ENCODE assay signal across 42 cellular contexts in the genomic region with DNA sequence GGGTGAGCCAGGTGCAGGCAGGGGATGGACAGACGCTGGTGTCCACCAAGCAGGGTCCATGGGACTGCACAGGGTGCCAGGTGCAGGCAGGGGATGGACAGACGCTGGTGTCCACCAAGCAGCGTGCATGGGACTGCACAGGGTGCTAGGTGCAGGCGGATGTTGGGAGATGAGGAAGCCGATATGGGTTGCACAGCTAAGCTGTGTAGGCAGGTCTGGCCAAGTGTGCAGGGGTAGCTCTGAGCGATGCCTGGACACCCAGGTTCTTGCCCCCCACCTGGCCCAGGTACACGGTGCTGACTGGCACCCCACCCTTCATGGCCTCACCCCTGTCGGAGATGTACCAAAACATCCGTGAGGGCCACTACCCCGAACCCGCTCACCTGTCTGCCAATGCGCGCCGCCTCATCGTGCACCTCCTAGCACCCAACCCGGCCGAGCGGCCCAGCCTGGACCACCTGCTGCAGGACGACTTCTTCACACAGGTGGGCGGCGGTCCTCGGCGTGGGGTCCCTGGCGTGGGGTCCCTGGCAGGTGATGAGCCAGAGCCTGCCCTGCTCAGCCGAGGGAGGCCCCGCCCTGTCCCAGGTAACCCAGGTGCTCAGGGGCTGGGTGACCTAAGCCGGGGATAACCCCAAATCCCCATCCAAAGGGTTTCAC. TPM values are rescaled to one million over a fixed set of nuclear protein-coding genes. Genes with fewer than 3 reads are reported as not detected.
"Had no signal": no experiment of that assay in that cellular context is flagged by ENCODE, and none has a peak within 500 bp of the region (broad histone marks: within the 10 kb centered on the region; RNA-seq: fewer than 3 reads in every experiment).

No MANE protein-coding gene starts in this region.

- H3K9me3 Mint-ChIP-seq: activated B cell treated with CpG ODN at 0.5 μM for 24 hours; activated CD4-positive, alpha-beta memory T cell treated with anti-CD3 and anti-CD28 coated beads for 36 hours; activated naive CD4-positive, alpha-beta T cell treated with anti-CD3 and anti-CD28 coated beads for 36 hours; activated naive CD8-positive, alpha-beta T cell treated with anti-CD3 and anti-CD28 coated beads for 36 hours; activated T-cell treated with anti-CD3 and anti-CD28 coated beads, Interleukin-2, amount 50 U/mL, for 4 hours; activated T-helper 1 cell treated with anti-CD3 and anti-CD28 coated beads, Interleukin-12 subunit alpha, Interleukin-12 subunit beta, Interleukin-2, Interleukin-4 antibody, amounts not matched to agents 30 ng/mL and 10 ng/mL and 1 ng/mL, durations not matched to agents 14 hours and 24 hours and 36 hours had no signal

- ATAC-seq: activated T-cell treated with anti-CD3 and anti-CD28 coated beads, Interleukin-2, amount 50 U/mL, for 4 hours; PC-3; Right ventricle myocardium inferior; SK-N-SH treated with all-trans-retinoic acid at 6 μM for 48 hours had no signal

- H3K36me3 ChIP-seq: cardiac muscle cell, MG63 had no signal

- DNase-seq: activated B cell treated with CpG ODN at 0.5 μM for 24 hours; activated CD4-positive, alpha-beta memory T cell treated with anti-CD3 and anti-CD28 coated beads for 36 hours; activated CD4-positive, alpha-beta T cell treated with anti-CD3 and anti-CD28 coated beads for 4 hours; activated CD4-positive, alpha-beta T cell treated with anti-CD3 and anti-CD28 coated beads, Interleukin-2, amount 50 U/mL, for 1 hour; activated CD4-positive, CD25-positive, alpha-beta regulatory T cell treated with anti-CD3 and anti-CD28 coated beads, Interleukin-2, amount 50 U/mL, for 72 hours; activated CD8-positive, alpha-beta memory T cell treated with anti-CD3 and anti-CD28 coated beads, Interleukin-2, amount 50 U/mL, for 4 hours; activated gamma-delta T cell treated with Interleukin-2 at 50 U/mL for 16 hours; activated naive CD4-positive, alpha-beta T cell treated with anti-CD3 and anti-CD28 coated beads for 36 hours; activated naive CD8-positive, alpha-beta T cell treated with anti-CD3 and anti-CD28 coated beads for 36 hours; activated T-cell treated with anti-CD3 and anti-CD28 coated beads for 4 hours; activated T-cell treated with anti-CD3 and anti-CD28 coated beads, Interleukin-2, amount 50 U/mL, for 4 hours; amniotic stem cell; Kasumi-1; KBM-7; MG63; MV-4-11; NCI-H1092; NCI-H1417; NCI-H146; NCI-H187; NCI-H2029 treated with DMSO at 0.1 percent for 48 hours; NCI-H2107; NCI-H2171; NCI-H510A; NCI-H526; NCI-H748 treated with DMSO at 0.1 percent for 48 hours; NK-92 treated with Interleukin-12 subunit alpha and Interleukin-12 subunit beta, amount 100 ng/mL, for 24 hours; PC-3; SIG-M5; SW 1271; T-helper 1 cell; T-helper 2 cell; T-helper 9 cell had no signal

- H3K4me3 Mint-ChIP-seq: activated B cell treated with CpG ODN at 0.5 μM for 24 hours; activated CD4-positive, alpha-beta memory T cell treated with anti-CD3 and anti-CD28 coated beads for 36 hours; activated naive CD4-positive, alpha-beta T cell treated with anti-CD3 and anti-CD28 coated beads for 36 hours; activated naive CD8-positive, alpha-beta T cell treated with anti-CD3 and anti-CD28 coated beads for 36 hours; activated T-cell treated with anti-CD3 and anti-CD28 coated beads, Interleukin-2, amount 50 U/mL, for 4 hours; activated T-helper 1 cell treated with anti-CD3 and anti-CD28 coated beads, Interleukin-12 subunit alpha, Interleukin-12 subunit beta, Interleukin-2, Interleukin-4 antibody, amounts not matched to agents 30 ng/mL and 10 ng/mL and 1 ng/mL, durations not matched to agents 14 hours and 24 hours and 36 hours had no signal

- H3K36me3 Mint-ChIP-seq: activated CD4-positive, alpha-beta memory T cell treated with anti-CD3 and anti-CD28 coated beads for 36 hours; activated naive CD8-positive, alpha-beta T cell treated with anti-CD3 and anti-CD28 coated beads for 36 hours had no signal

- H3K27ac Mint-ChIP-seq: activated B cell treated with CpG ODN at 0.5 μM for 24 hours; activated CD4-positive, alpha-beta memory T cell treated with anti-CD3 and anti-CD28 coated beads for 36 hours; activated naive CD4-positive, alpha-beta T cell treated with anti-CD3 and anti-CD28 coated beads for 36 hours; activated naive CD8-positive, alpha-beta T cell treated with anti-CD3 and anti-CD28 coated beads for 36 hours; activated T-helper 1 cell treated with anti-CD3 and anti-CD28 coated beads, Interleukin-12 subunit alpha, Interleukin-12 subunit beta, Interleukin-2, Interleukin-4 antibody, amounts not matched to agents 30 ng/mL and 10 ng/mL and 1 ng/mL, durations not matched to agents 14 hours and 24 hours and 36 hours had no signal

- FAIRE-seq: RCC 7860 had no signal

- H3K9me3 ChIP-seq: MG63 had no signal

- H3K27ac ChIP-seq: cardiac muscle cell, RWPE1, VCaP had no signal

- H3K4me3 ChIP-seq: cardiac muscle cell, MG63 had no signal

RNA-seq across cellular contexts. Expression of gene PLK5, which starts 3.9 kb away (rescaled TPM):
- total RNA-seq: activated B cell treated with CpG ODN at 0.5 μM for 24 hours; activated CD4-positive, alpha-beta memory T cell treated with anti-CD3 and anti-CD28 coated beads for 36 hours; activated naive CD4-positive, alpha-beta T cell treated with anti-CD3 and anti-CD28 coated beads for 36 hours; activated naive CD8-positive, alpha-beta T cell treated with anti-CD3 and anti-CD28 coated beads for 36 hours; activated T-cell treated with anti-CD3 and anti-CD28 coated beads, Interleukin-2, amount 50 U/mL, for 4 hours; activated T-helper 1 cell treated with anti-CD3 and anti-CD28 coated beads, Interleukin-12 subunit alpha, Interleukin-12 subunit beta, Interleukin-2, Interleukin-4 antibody, amounts not matched to agents 30 ng/mL and 10 ng/mL and 1 ng/mL, durations not matched to agents 14 hours and 24 hours and 36 hours; aorta; PC-3; Right ventricle myocardium inferior; SK-MEL-5 had no signal

RNA-seq across cellular contexts. Expression of gene ADAMTSL5, which starts 15.0 kb away (rescaled TPM):
- total RNA-seq: activated B cell treated with CpG ODN at 0.5 μM for 24 hours had no signal
